Comparison of ENCODE assay signal across 8 cellular contexts in the genomic region with DNA sequence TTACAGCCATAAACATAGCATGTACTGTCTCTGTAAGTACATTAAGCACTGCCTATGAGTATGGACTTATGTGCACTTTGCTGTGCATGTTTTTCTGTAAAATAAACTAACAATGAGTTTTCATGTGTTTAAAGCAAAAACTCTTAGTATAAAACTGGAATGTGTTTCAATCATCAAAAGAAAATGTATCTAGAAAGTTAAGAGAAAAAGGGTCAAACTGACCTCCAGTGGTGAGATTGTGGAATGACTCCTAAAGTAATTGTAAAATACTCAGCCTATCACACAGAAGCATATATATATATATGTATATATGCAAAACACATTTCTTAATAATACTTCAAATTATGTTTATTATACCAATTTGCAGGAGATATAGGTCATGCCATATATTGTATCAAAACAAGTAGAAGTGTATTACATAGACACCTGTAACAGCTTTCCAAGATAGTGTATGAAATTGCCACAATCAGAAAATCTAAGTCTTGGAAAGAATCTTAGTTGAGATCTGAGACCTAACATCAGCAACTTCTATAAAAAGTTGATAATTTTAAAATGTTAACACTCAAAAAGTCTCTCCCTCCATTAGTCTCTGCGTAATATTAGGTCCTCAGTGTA.
DNase-seq lines count a peak whose midpoint lies in the region; ATAC-seq, FAIRE-seq and TF ChIP-seq lines count a peak whose summit lies in the region.

No MANE protein-coding gene starts in this region.

- intact Hi-C loops in testis (cut with DNase I; ENCODE audit: low total_unique reads) = loop anchor here (5.0 to 10.0 kb wide), 2 partner anchors 153 to 330 kb away; no protein-coding TSS in a partner anchor

- H3K27me3 ChIP-seq in testis = no peaks in the 10 kb centered on the region

- H3K4me3 ChIP-seq in AG04449 (ENCODE audit: low read depth, low read length) (no peak overlapping the region), testis (no peak overlapping the region)

- no peak overlapping the region for H3K27ac ChIP-seq in testis

- POLR2A ChIA-PET in AG04449 (lab: Yijun Ruan, JAX) = interaction anchor here (1.0 to 1.2 kb wide), 2 partner anchors 155 to 165 kb away, joined by 3 read pairs; no protein-coding TSS in a partner anchor

- H3K9me3 ChIP-seq in testis = no peaks in the 10 kb centered on the region

- ATAC-seq in HG03457 (IDR thresholded peaks at IDR 0.05; ENCODE audit: unreplicated experiment) (no peak), GM19463 (IDR thresholded peaks at IDR 0.05; ENCODE audit: unreplicated experiment) (no peak)

- H3K4me1 ChIP-seq in testis = no peaks in the 10 kb centered on the region

- WGBS in testis, 2 donors = 88 to 96% methylated on average over 1 of the region's 1 CpG

- TF ChIP-seq CTCF in AG04449 (IDR thresholded peaks at IDR 0.05; ENCODE audit: insufficient read depth, low read length, missing control alignments) = peak; percentile 22
- peak in 2 of 3 experiments; percentile 28 to 62 for TF ChIP-seq CTCF in testis (IDR thresholded peaks at IDR 0.05)

- no peaks in the 10 kb centered on the region for H3K36me3 ChIP-seq in testis (ENCODE audit: low read depth, missing control alignments)

- CTCF ChIA-PET in AG04449 (lab: Yijun Ruan, JAX) = interaction anchor here (0.7 to 8.7 kb wide), 33 partner anchors 10 to 347 kb away, joined by 3 to 150 read pairs (median 5); no protein-coding TSS in a partner anchor

- no peak for DNase-seq in AG04449 (ENCODE audit: low read depth, low spot score)
- no peak for DNase-seq in GM19239 (ENCODE audit: insufficient read length, low spot score)
- DNase-seq in RPMI7951 (ENCODE audit: low read depth) = peak; percentile 56
- peak; percentile 88 for DNase-seq in fibroblast of peridontal ligament (ENCODE audit: extremely low read depth)
- DNase-seq in testis = no peak
- DNase-seq in stimulated activated CD4-positive, alpha-beta T cell treated with anti-CD3 and anti-CD28 coated beads, Interleukin-2, amount 100 ng/mL, for 24 hours = no peak

- TF ChIP-seq POLR2A in testis (IDR thresholded peaks at IDR 0.05) = no peak

- peak; percentile 42 for FAIRE-seq in GM19239 (lab: Jason Lieb, UNC)

Comparison
In these comparisons a context has a peak if more than half of its experiments do, and no peak if none do; other contexts are left out.
1. DNase-seq: peak in RPMI7951 (single experiment) and fibroblast of peridontal ligament (single experiment); none in AG04449 (single experiment), GM19239 (single experiment), testis (single experiment) and stimulated activated CD4-positive, alpha-beta T cell treated with anti-CD3 and anti-CD28 coated beads, Interleukin-2, amount 100 ng/mL, for 24 hours (0 of 2).